ENCODE assay signal across 11 cellular contexts in genomic region chr11:1829039-1829820, GRCh38. TPM values are rescaled to one million over a fixed set of nuclear protein-coding genes. Genes with fewer than 3 reads are reported as not detected.
DNase-seq lines count a peak whose midpoint lies in the region; ATAC-seq and TF ChIP-seq lines count a peak whose summit lies in the region.
"Had no signal": no experiment of that assay in that cellular context is flagged by ENCODE, and none has a peak within 500 bp of the region (broad histone marks: within the 10 kb centered on the region; RNA-seq: fewer than 3 reads in every experiment).

No MANE protein-coding gene starts in this region.

- intact Hi-C loops in mammary epithelial cell (cut with micrococcal nuclease): loop anchor here (1.0 kb wide), 1 partner anchor 57 kb away; no protein-coding TSS in a partner anchor

- H2AFZ ChIP-seq in mammary epithelial cell (ENCODE audit: low read depth, low read length): no peak overlapping the region

- BruUV-seq in mammary epithelial cell (replicated peaks; lab: Mats Ljungman, UMichigan): no TSS peak

- peak overlapping the region; percentile 82 for H3K27ac ChIP-seq in mammary epithelial cell (ENCODE audit: insufficient read depth, low read depth, low read length)

- TF ChIP-seq CTCF in mammary epithelial cell (conservative IDR thresholded peaks at IDR 0.05 in 1 of 2, IDR thresholded peaks at IDR 0.05 in 1 of 2; ENCODE audit: extremely low read depth in 1 of 2, insufficient read depth in 1 of 2, low read depth in 1 of 2, low read length in 2 of 2): no peak

- peaks cover 86% of the 10 kb centered on the region for H3K4me1 ChIP-seq in mammary epithelial cell (ENCODE audit: insufficient read depth, low read length)

- no peaks in the 10 kb centered on the region for H3K36me3 ChIP-seq in mammary epithelial cell (ENCODE audit: insufficient read depth, low read length)

- DNase-seq in AG08395 (ENCODE audit: low spot score) (peak; percentile 88), HT1080 (ENCODE audit: low read depth) (peak; percentile 79), mammary epithelial cell (peak; percentile 86), myocyte (ENCODE audit: low read depth) (peak; percentile 89), RKO (ENCODE audit: low spot score) (no peak), pons (ENCODE audit: low spot score) (no peak)
- DNase-seq in activated naive CD4-positive, alpha-beta T cell treated with anti-CD3 and anti-CD28 coated beads, Interleukin-2, amount 50 U/mL, for 16 hours: no peak
- DNase-seq: cerebellar nuclear complex, NCI-H2029 had no signal

- H3K4me3 ChIP-seq in mammary epithelial cell (replicated peaks in 1 of 3; ENCODE audit: insufficient read depth in 1 of 3, low read depth in 2 of 3, low read length in 3 of 3): no peak overlapping the region

- WGBS in mammary epithelial cell (ENCODE audit: low coverage, missing lambda C conversion rate): 28% methylated on average over 7 of the region's 11 CpGs

- dilution Hi-C loops in mammary epithelial cell (cut with HindIII; ENCODE audit: low sequenced_read_pairs): no loop called here

- no peaks in the 10 kb centered on the region for H3K27me3 ChIP-seq in mammary epithelial cell (ENCODE audit: insufficient read depth, low read length)

- no peaks in the 10 kb centered on the region for H4K20me1 ChIP-seq in mammary epithelial cell (ENCODE audit: insufficient read depth, low read length)

- in situ Hi-C loops in mammary epithelial cell (cut with MboI; ENCODE audit: low sequenced_read_pairs in 2 of 2): no loop called here

- no peak for ATAC-seq in GM18867 (IDR thresholded peaks at IDR 0.05; ENCODE audit: unreplicated experiment)

- CTCF ChIA-PET in mammary epithelial cell (lab: Charles Lee; ENCODE audit: low non-redundant PET): interaction anchor here (0.8 kb wide), 1 partner anchor 271 kb away, joined by 9 read pairs; no protein-coding TSS in a partner anchor

- H3K9ac ChIP-seq in mammary epithelial cell (ENCODE audit: insufficient read depth, low read length): peak overlapping the region; percentile 4

- no peaks in the 10 kb centered on the region for H3K9me3 ChIP-seq in mammary epithelial cell (replicated peaks; ENCODE audit: insufficient read depth, low read length)

- H3K79me2 ChIP-seq in mammary epithelial cell (ENCODE audit: insufficient read depth, low read length): no peaks in the 10 kb centered on the region

- peak overlapping the region; percentile 16 for H3K4me2 ChIP-seq in mammary epithelial cell (ENCODE audit: insufficient read depth, low read depth, low read length)

RNA-seq across cellular contexts. Expression of gene SYT8, which starts 5.6 kb away (rescaled TPM):
- total RNA-seq in HT1080 (2014; rRNA removed; shearing (Covaris generic)): not detected in 2 replicates
- not detected in 2 replicates for polyA plus RNA-seq in HT1080 (2015; cell fraction: cytosol; rRNA removed)
- 0.33 and 2.5 TPM in 2 replicates for polyA plus RNA-seq in HT1080 (2015; cell fraction: nucleus; rRNA removed)
- total RNA-seq in mammary epithelial cell (100 to 1,000 TPM; 103 to 209 TPM), myocyte (0.59 and 2.8 TPM in 2 replicates)
- 57.2 TPM for polyA plus RNA-seq in mammary epithelial cell
- polyA minus RNA-seq in mammary epithelial cell: 4.9 TPM
- 5.5 TPM for polyA plus RNA-seq in myocyte (2012)
- total RNA-seq: omental fat pad had no signal

RNA-seq across cellular contexts. Expression of gene TNNI2, which starts 9.6 kb away (rescaled TPM):
- total RNA-seq in HT1080 (2014; rRNA removed; shearing (Covaris generic)): not detected in 2 replicates
- not detected in 2 replicates for polyA plus RNA-seq in HT1080 (2015; cell fraction: cytosol; rRNA removed)
- not detected in 2 replicates for polyA plus RNA-seq in HT1080 (2015; cell fraction: nucleus; rRNA removed)
- 10 to 100 TPM in 1 of 2 donors, 1 to 10 TPM in 1; 8.8 to 44.7 TPM for total RNA-seq in mammary epithelial cell
- polyA plus RNA-seq in mammary epithelial cell: 34.8 TPM
- 4.3 TPM for polyA minus RNA-seq in mammary epithelial cell
- total RNA-seq in myocyte: 429 and 432 TPM in 2 replicates
- 153 TPM for polyA plus RNA-seq in myocyte (2012)

RNA-seq across cellular contexts. Expression of gene LSP1, which starts 23.7 kb away (rescaled TPM):
- 1.2 and 1.3 TPM in 2 replicates for total RNA-seq in HT1080 (2014; rRNA removed; shearing (Covaris generic))
- 1.2 and 1.4 TPM in 2 replicates for polyA plus RNA-seq in HT1080 (2015; cell fraction: cytosol; rRNA removed)
- 0.14 and 0.54 TPM in 2 replicates for polyA plus RNA-seq in HT1080 (2015; cell fraction: nucleus; rRNA removed)
- total RNA-seq in mammary epithelial cell: 1 to 10 TPM in 1 of 2 donors, under 1 TPM in 1; 0.17 to 2.0 TPM
- polyA plus RNA-seq in mammary epithelial cell: not detected
- not detected for polyA minus RNA-seq in mammary epithelial cell
- 407 and 468 TPM in 2 replicates for total RNA-seq in myocyte
- 192 TPM for polyA plus RNA-seq in myocyte (2012)

Comparison
In these comparisons a context has a peak if more than half of its experiments do, and no peak if none do; other contexts are left out.
1. DNase-seq: peak in AG08395 (single experiment), HT1080 (single experiment), mammary epithelial cell (single experiment) and myocyte (single experiment); none in RKO (single experiment), activated naive CD4-positive, alpha-beta T cell treated with anti-CD3 and anti-CD28 coated beads, Interleukin-2, amount 50 U/mL, for 16 hours (single experiment) and pons (single experiment).
2. RNA of gene SYT8, which starts 5.6 kb away (total RNA-seq): 103 to 209 TPM in mammary epithelial cell; 0.59 to 2.8 TPM in myocyte and not detected in HT1080; every median in the first group is over 10 times any median in the second.
3. RNA of gene LSP1, which starts 23.7 kb away (total RNA-seq): 407 to 468 TPM in myocyte; 0.17 to 2.0 TPM in mammary epithelial cell and 1.2 to 1.3 TPM in HT1080; every median in the first group is over 100 times any median in the second.